In the genomic region with DNA sequence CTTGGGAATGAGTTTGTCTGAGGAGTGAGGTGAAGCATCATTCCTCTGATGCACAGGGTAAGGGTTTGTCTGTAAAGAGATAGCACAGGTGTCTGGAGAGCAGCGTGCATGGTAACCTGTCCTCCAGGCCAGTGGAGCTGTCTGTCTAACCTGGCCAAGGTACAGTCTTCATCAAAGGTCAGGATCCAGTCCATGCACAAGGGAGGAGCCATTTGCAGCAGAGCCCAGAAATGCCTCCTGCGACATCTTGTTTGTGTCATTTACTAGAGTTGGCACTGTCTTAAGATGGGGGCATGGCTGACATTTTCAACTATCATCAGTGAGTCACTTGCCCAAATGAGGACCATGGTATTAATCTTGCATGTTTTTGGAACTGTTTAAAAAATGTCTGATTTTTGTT, we compare ENCODE assay signal across 19 cellular contexts.
DNase-seq lines count a peak whose midpoint lies in the region; ATAC-seq and TF ChIP-seq lines count a peak whose summit lies in the region.
"Had no signal": no experiment of that assay in that cellular context is flagged by ENCODE, and none has a peak within 500 bp of the region (broad histone marks: within the 10 kb centered on the region; RNA-seq: fewer than 3 reads in every experiment).

No MANE protein-coding gene starts in this region.

- H4K5ac ChIP-seq in H9 (ENCODE audit: insufficient read length, low read depth, low read length), result no peak overlapping the region

- intact Hi-C loops in mucosa of descending colon (cut with DNase I, micrococcal nuclease), result no loop called here

- H2BK12ac ChIP-seq in H9 (ENCODE audit: insufficient read length, low read depth, low read length), result no peak overlapping the region

- H3K9me3 ChIP-seq in mucosa of descending colon (no peaks in the 10 kb centered on the region), SJCRH30 (replicated peaks) (no peaks in the 10 kb centered on the region), H9 (ENCODE audit: control insufficient read depth, low read depth, low read length) (no peaks in the 10 kb centered on the region)
- H3K9me3 ChIP-seq: SJSA1 had no signal

- H4K20me1 ChIP-seq in H9 (ENCODE audit: control insufficient read depth, insufficient read depth, insufficient read length), result no peaks in the 10 kb centered on the region

- H3K4me3 ChIP-seq in mucosa of descending colon (no peak overlapping the region), SJCRH30 (no peak overlapping the region)
- H3K4me3 ChIP-seq: SJSA1 had no signal

- no peak overlapping the region for H3K23ac ChIP-seq in H9 (ENCODE audit: insufficient read length, low read depth, low read length)

- H3K9me3 Mint-ChIP-seq in stimulated activated naive CD8-positive, alpha-beta T cell treated with anti-CD3 and anti-CD28 coated beads, Interleukin-15, Interleukin-2, amounts not matched to agents 100 ng/mL and 50 ng/mL, for 24 hours, result no peaks in the 10 kb centered on the region
- no peaks in the 10 kb centered on the region for H3K9me3 Mint-ChIP-seq in H9
- H3K9me3 Mint-ChIP-seq in T-cell, result peaks cover 0 to 3% (median 0%) of the 10 kb centered on the region in 3 donors

- H2BK5ac ChIP-seq in H9 (ENCODE audit: insufficient read length, low read length), result no peak overlapping the region

- H3K4ac ChIP-seq in H9 (ENCODE audit: low read depth, low read length), result no peak overlapping the region

- no peaks in the 10 kb centered on the region for H3K27me3 Mint-ChIP-seq in stimulated activated naive CD8-positive, alpha-beta T cell treated with anti-CD3 and anti-CD28 coated beads, Interleukin-15, Interleukin-2, amounts not matched to agents 100 ng/mL and 50 ng/mL, for 24 hours
- H3K27me3 Mint-ChIP-seq in H9 (ENCODE audit: low read depth) (no peaks in the 10 kb centered on the region), T-cell (no peaks in the 10 kb centered on the region)
- H3K27me3 Mint-ChIP-seq: B cell; CD4-positive, CD25-positive, alpha-beta regulatory T cell had no signal

- no peak overlapping the region for H4K91ac ChIP-seq in H9 (ENCODE audit: insufficient read length, low read depth, low read length)

- H3K23me2 ChIP-seq in H9 (ENCODE audit: insufficient read length, low read depth, low read length, poor library complexity, severe bottlenecking), result no peaks in the 10 kb centered on the region

- H3K14ac ChIP-seq in H9 (ENCODE audit: insufficient read depth, low read length), result no peak overlapping the region

- H2BK15ac ChIP-seq in H9 (ENCODE audit: low read depth, low read length), result no peak overlapping the region

- DNase-seq in DMS 273 (lab: John Stamatoyannopoulos, UW; ENCODE audit: unreplicated experiment) (peak; percentile 44), DMS 273 treated with DMSO at 0.1 percent for 48 hours (lab: John Stamatoyannopoulos, UW) (no peak), mucosa of descending colon (peak in 2 of 3 donors; percentile 37 to 44), SJCRH30 (no peak), H9 (no peak), T-cell (no peak)
- DNase-seq in stimulated activated naive CD8-positive, alpha-beta T cell treated with anti-CD3 and anti-CD28 coated beads, Interleukin-15, Interleukin-2, amounts not matched to agents 100 U/mL and 50 U/mL, for 24 hours, result no peak
- DNase-seq: Calu3; CD4-positive, CD25-positive, alpha-beta regulatory T cell; DMS79 treated with DMSO at 0.1 percent for 48 hours; NCI-H1436; NCI-H2029 treated with DMSO at 0.1 percent for 48 hours; NCI-H446 treated with DMSO at 0.1 percent for 48 hours; NCI-H774 had no signal

- H4K8ac ChIP-seq in H9 (replicated peaks; ENCODE audit: insufficient read length, low read depth, low read length), result no peak overlapping the region

- no peak for ATAC-seq in stimulated activated naive CD8-positive, alpha-beta T cell treated with anti-CD3 and anti-CD28 coated beads, Interleukin-15, Interleukin-2, amounts not matched to agents 100 U/mL and 50 U/mL, for 24 hours
- ATAC-seq in mucosa of descending colon, result peak; percentile 78
- no peak for ATAC-seq in T-cell (replicated peaks in 1 of 4)
- ATAC-seq: HCT116 had no signal

- H3K9ac ChIP-seq in H9 (ENCODE audit: extremely low read depth, insufficient read length, low read length), result no peak overlapping the region

- no peak overlapping the region for H2BK20ac ChIP-seq in H9 (ENCODE audit: low read depth, low read length, poor library complexity, severe bottlenecking)

- no peak overlapping the region for H3T11ph ChIP-seq in H9 (ENCODE audit: low read length)

- no peak overlapping the region for H2AK5ac ChIP-seq in H9 (ENCODE audit: insufficient read length, low read length)

- H3K27me3 ChIP-seq in SJCRH30 (no peaks in the 10 kb centered on the region), H9 (ENCODE audit: insufficient read depth, low read length) (no peaks in the 10 kb centered on the region)

- H3K36me3 ChIP-seq in mucosa of descending colon (ENCODE audit: low read depth) (no peaks in the 10 kb centered on the region), SJCRH30 (no peaks in the 10 kb centered on the region)
- H3K36me3 ChIP-seq: SJSA1 had no signal

- H3K4me1 ChIP-seq in mucosa of descending colon (ENCODE audit: low read depth) (peaks cover 22% of the 10 kb centered on the region), SJCRH30 (no peaks in the 10 kb centered on the region), H9 (ENCODE audit: insufficient read depth, low read length) (peaks cover 2% of the 10 kb centered on the region; the same call in 1 of the 2 replicates)
- H3K4me1 ChIP-seq: SJSA1 had no signal

- H3K79me1 ChIP-seq in H9 (ENCODE audit: insufficient read depth, low read depth, low read length, poor library complexity, severe bottlenecking), result no peaks in the 10 kb centered on the region

- no peak overlapping the region for H3K56ac ChIP-seq in H9 (ENCODE audit: insufficient read length, low read depth, low read length)

- no peak overlapping the region for H2AFZ ChIP-seq in H9 (ENCODE audit: low read length)

- H2BK120ac ChIP-seq in H9 (ENCODE audit: low read depth, low read length, poor library complexity, severe bottlenecking), result no peak overlapping the region

- WGBS in H9 (ENCODE audit: extremely low coverage, insufficient read length, low lambda C conversion rate), result no CpG with 5 or more reads among the region's 2 CpGs

- no peaks in the 10 kb centered on the region for H3K36me3 Mint-ChIP-seq in stimulated activated naive CD8-positive, alpha-beta T cell treated with anti-CD3 and anti-CD28 coated beads, Interleukin-15, Interleukin-2, amounts not matched to agents 100 ng/mL and 50 ng/mL, for 24 hours (ENCODE audit: low read depth)
- no peaks in the 10 kb centered on the region for H3K36me3 Mint-ChIP-seq in H9 (ENCODE audit: insufficient read depth in 1 of 3, low read depth in 3 of 3)
- H3K36me3 Mint-ChIP-seq in T-cell, result peaks cover 3% of the 10 kb centered on the region
- H3K36me3 Mint-ChIP-seq: CD4-positive, CD25-positive, alpha-beta regulatory T cell had no signal

- H3K4me2 ChIP-seq in H9 (ENCODE audit: insufficient read depth, insufficient read length, low read length), result no peak overlapping the region

- TF ChIP-seq CTCF in mucosa of descending colon (IDR thresholded peaks at IDR 0.05) (no peak), H9 (conservative IDR thresholded peaks at IDR 0.05) (no peak)

- POLR2A ChIA-PET in T-cell (lab: Charles Lee), result no interaction called here

- H3K4me3 Mint-ChIP-seq in stimulated activated naive CD8-positive, alpha-beta T cell treated with anti-CD3 and anti-CD28 coated beads, Interleukin-15, Interleukin-2, amounts not matched to agents 100 ng/mL and 50 ng/mL, for 24 hours, result no peak overlapping the region
- H3K4me3 Mint-ChIP-seq in H9 (no peak overlapping the region), T-cell (no peak overlapping the region)
- H3K4me3 Mint-ChIP-seq: B cell; CD4-positive, CD25-positive, alpha-beta regulatory T cell had no signal

- CTCF ChIA-PET in T-cell (lab: Charles Lee), result no interaction called here

- H3K27ac ChIP-seq in SJCRH30 (no peak overlapping the region), H9 (ENCODE audit: insufficient read length, low read depth, low read length) (no peak overlapping the region)
- H3K27ac ChIP-seq: 22Rv1, SJSA1 had no signal

- peak overlapping the region; percentile 17 for H3K27ac Mint-ChIP-seq in stimulated activated naive CD8-positive, alpha-beta T cell treated with anti-CD3 and anti-CD28 coated beads, Interleukin-15, Interleukin-2, amounts not matched to agents 100 ng/mL and 50 ng/mL, for 24 hours
- H3K27ac Mint-ChIP-seq in H9 (no peak overlapping the region), T-cell (no peak overlapping the region)
- H3K27ac Mint-ChIP-seq: B cell had no signal

- H3K4me1 Mint-ChIP-seq in stimulated activated naive CD8-positive, alpha-beta T cell treated with anti-CD3 and anti-CD28 coated beads, Interleukin-15, Interleukin-2, amounts not matched to agents 100 ng/mL and 50 ng/mL, for 24 hours (ENCODE audit: low read depth), result peaks cover 37% of the 10 kb centered on the region
- peaks cover 0 to 2% of the 10 kb centered on the region in 2 experiments; a peak in 2 of 4 replicates for H3K4me1 Mint-ChIP-seq in H9
- H3K4me1 Mint-ChIP-seq in T-cell, result peaks cover 13 to 24% (median 15%) of the 10 kb centered on the region in 3 donors
- H3K4me1 Mint-ChIP-seq: B cell had no signal

- H3K18ac ChIP-seq in H9 (ENCODE audit: insufficient read length, low read depth, low read length), result no peak overlapping the region

- H3K79me2 ChIP-seq in H9 (ENCODE audit: insufficient read depth, low read length), result no peaks in the 10 kb centered on the region

Comparison
In these comparisons a context has a peak if more than half of its experiments do, and no peak if none do; other contexts are left out.
1. DNase-seq: peak in DMS 273 (single experiment) and mucosa of descending colon (2 of 3); none in DMS 273 treated with DMSO at 0.1 percent for 48 hours (single experiment), stimulated activated naive CD8-positive, alpha-beta T cell treated with anti-CD3 and anti-CD28 coated beads, Interleukin-15, Interleukin-2, amounts not matched to agents 100 U/mL and 50 U/mL, for 24 hours (single experiment), SJCRH30 (0 of 2), H9 (single experiment) and T-cell (0 of 34).